In the genomic region with DNA sequence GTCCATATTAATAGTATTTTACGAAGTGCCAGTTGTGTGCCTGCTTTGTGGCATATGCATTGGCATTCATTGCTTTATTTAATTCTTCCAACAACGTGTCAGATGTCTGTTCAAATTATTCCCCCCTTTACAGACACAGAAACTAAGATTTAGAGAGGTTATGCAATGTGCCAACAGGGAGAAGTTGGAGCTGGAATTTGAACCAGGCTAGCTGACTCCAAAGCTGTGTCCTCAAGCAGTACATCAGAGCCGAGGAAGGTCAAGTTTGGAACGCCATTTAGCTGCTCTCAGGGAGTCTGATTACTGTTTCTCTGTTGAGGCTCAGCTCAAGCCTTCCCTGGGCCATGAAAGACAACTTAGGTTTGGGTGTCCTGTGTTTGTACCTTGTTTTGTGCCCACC, we compare ENCODE assay signal across 17 cellular contexts.
A peak's percentile ranks its signal among the peaks of the same experiment; 100 is the strongest.
DNase-seq lines count a peak whose midpoint lies in the region; ATAC-seq, FAIRE-seq and TF ChIP-seq lines count a peak whose summit lies in the region.
"Had no signal": no experiment of that assay in that cellular context is flagged by ENCODE, and none has a peak within 500 bp of the region (broad histone marks: within the 10 kb centered on the region; RNA-seq: fewer than 3 reads in every experiment).

No MANE protein-coding gene starts in this region.

- H3K27me3 ChIP-seq in K562 (ENCODE audit: control insufficient read depth in 2 of 2, insufficient read depth in 2 of 2, low read length in 2 of 2) (peaks cover 6 to 10% of the 10 kb centered on the region in 2 experiments; a peak in 1 of 5 replicates), right lobe of liver (no peaks in the 10 kb centered on the region)
- H3K27me3 ChIP-seq: BLaER1 had no signal

- ATAC-seq in K562 (no peak), right lobe of liver (peak; percentile 62 to 73 (median 70)), HG03159 (IDR thresholded peaks at IDR 0.05; ENCODE audit: unreplicated experiment) (no peak)

- H3K4me1 ChIP-seq in K562 (replicated peaks in 1 of 2; ENCODE audit: control insufficient read depth in 2 of 2, insufficient read depth in 2 of 2, low read length in 2 of 2), result no peaks in the 10 kb centered on the region
- no peaks in the 10 kb centered on the region for H3K4me1 ChIP-seq in right lobe of liver
- H3K4me1 ChIP-seq: BLaER1, HAP-1 had no signal

- H3K9me1 ChIP-seq in K562 (ENCODE audit: control insufficient read depth, insufficient read depth, low read length), result no peaks in the 10 kb centered on the region

- POLR2A ChIA-PET in K562 (lab: Yijun Ruan, JAX), result no interaction called here

- CTCF ChIA-PET in K562 (lab: Yijun Ruan, JAX; ENCODE audit: low intra/inter-chr PET ratio), result no interaction called here

- no peak for FAIRE-seq in K562 (lab: Jason Lieb, UNC)

- 2% methylated on average over 4 of the region's 4 CpGs for WGBS in K562 (ENCODE audit: insufficient coverage, low coverage, missing lambda C conversion rate)
- WGBS in right lobe of liver (ENCODE audit: insufficient coverage, low coverage, low lambda C conversion rate, missing lambda C conversion rate), result 43% methylated on average over 4 of the region's 4 CpGs

- peak in 3 of 4 experiments; percentile 2 to 3 (median 2) for DNase-seq in K562 (ENCODE audit: extremely low read depth in 1 of 4, low spot score in 3 of 4)
- DNase-seq in left kidney (ENCODE audit: low read depth, low spot score), result peak; percentile 86
- DNase-seq in right lobe of liver, result no peak
- peak; percentile 0 for DNase-seq in pons (ENCODE audit: low spot score)
- DNase-seq in GM13977 (ENCODE audit: low spot score), result no peak
- DNase-seq in NCI-H1048 (lab: John Stamatoyannopoulos, UW), result no peak
- DNase-seq in NCI-H1092 treated with DMSO at 0.1 percent for 48 hours (lab: John Stamatoyannopoulos, UW), result no peak
- DNase-seq: 8988T; CD4-positive, alpha-beta memory T cell; DMS153; DMS79; GDM1; GM23248 had no signal

- TF ChIP-seq POLR2A in K562 (conservative IDR thresholded peaks at IDR 0.05), result no peak
- TF ChIP-seq POLR2A in right lobe of liver (IDR thresholded peaks at IDR 0.05), result no peak

- no peaks in the 10 kb centered on the region for H3K9me3 ChIP-seq in K562 (replicated peaks; ENCODE audit: control insufficient read depth, insufficient read depth, low read depth, low read length)
- no peaks in the 10 kb centered on the region for H3K9me3 ChIP-seq in right lobe of liver
- H3K9me3 ChIP-seq: BLaER1, HAP-1 had no signal

- H3K4me2 ChIP-seq in K562 (ENCODE audit: insufficient read depth, low read length), result no peak overlapping the region
- H3K4me2 ChIP-seq: BLaER1 had no signal

- H3K36me3 ChIP-seq in K562 (ENCODE audit: control insufficient read depth, insufficient read depth, low read length) (no peaks in the 10 kb centered on the region), right lobe of liver (no peaks in the 10 kb centered on the region)
- H3K36me3 ChIP-seq: BLaER1, HAP-1 had no signal

- 0 out of 2 replicates have a peak, but pooled peaks cover 7% of the 10 kb centered on the region for H4K20me1 ChIP-seq in K562 (replicated peaks; ENCODE audit: control insufficient read depth, insufficient read depth, low read length)
- H4K20me1 ChIP-seq: BLaER1 had no signal

- no peak overlapping the region for H3K9ac ChIP-seq in K562 (ENCODE audit: insufficient read depth in 1 of 2, low read depth in 2 of 2, low read length in 2 of 2)
- H3K9ac ChIP-seq: BLaER1, GM23248 had no signal

- TF ChIP-seq EP300 in K562 (IDR thresholded peaks at IDR 0.05; ENCODE audit: low read length), result no peak

- H3K79me2 ChIP-seq in K562 (ENCODE audit: control insufficient read depth, insufficient read depth, low read length), result no peaks in the 10 kb centered on the region

- no TSS peak for BruUV-seq in K562 (replicated peaks; lab: Mats Ljungman, UMichigan)

- intact Hi-C loops in K562 (cut with micrococcal nuclease), result no loop called here
- intact Hi-C loops in right lobe of liver (cut with DNase I), result no loop called here

- TF ChIP-seq RAD21 in K562 (CRISPR knock-in tag; conservative IDR thresholded peaks at IDR 0.05 in 1 of 2, IDR thresholded peaks at IDR 0.05 in 1 of 2), result no peak

- H3K27ac ChIP-seq in K562 (ENCODE audit: extremely low read depth, low read depth, low read length) (no peak overlapping the region), right lobe of liver (no peak overlapping the region)
- H3K27ac ChIP-seq: BLaER1, GM23248, HL-60 had no signal

- in situ Hi-C loops in K562 (cut with MboI), result no loop called here
- in situ Hi-C loops in GM13977 (cut with MboI; ENCODE audit: low pct_unique_long_range_greater_than_20kb, low sequenced_read_pairs, unreplicated experiment), result no loop called here

- TF ChIP-seq CTCF in K562 (IDR thresholded peaks at IDR 0.05 in 2 of 3, conservative IDR thresholded peaks at IDR 0.05 in 1 of 3; ENCODE audit: insufficient read depth in 2 of 3, low read depth in 1 of 3, low read length in 3 of 3) (no peak), right lobe of liver (IDR thresholded peaks at IDR 0.05) (no peak), GM13977 (IDR thresholded peaks at IDR 0.05; ENCODE audit: extremely low read depth, insufficient read depth, missing control alignments) (no peak)

- no peak overlapping the region for H2AFZ ChIP-seq in K562 (ENCODE audit: low read depth, low read length)
- H2AFZ ChIP-seq: GM23248 had no signal

- no peak overlapping the region for H3K4me3 ChIP-seq in K562
- no peak overlapping the region for H3K4me3 ChIP-seq in right lobe of liver
- H3K4me3 ChIP-seq: BLaER1, GM23248, HAP-1 had no signal

TF ChIP-seq in K562, 482 proteins besides CTCF, POLR2A, EP300 and RAD21:
- TF ChIP-seq, protein P1, sequence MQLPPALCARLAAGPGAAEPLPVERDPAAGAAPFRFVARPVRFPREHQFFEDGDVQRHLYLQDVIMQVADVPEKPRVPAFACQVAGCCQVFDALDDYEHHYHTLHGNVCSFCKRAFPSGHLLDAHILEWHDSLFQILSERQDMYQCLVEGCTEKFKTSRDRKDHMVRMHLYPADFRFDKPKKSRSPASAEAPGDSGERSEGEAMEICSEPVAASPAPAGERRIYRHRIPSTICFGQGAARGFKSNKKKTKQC (CRISPR knock-in tag; IDR thresholded peaks at IDR 0.05), result no peak
- TF ChIP-seq BACH1 (tag; IDR thresholded peaks at IDR 0.05) (no peak), ADNP (tag; IDR thresholded peaks at IDR 0.05) (no peak), ZC3H8 (IDR thresholded peaks at IDR 0.05) (no peak), ETV5 (CRISPR knock-in tag; IDR thresholded peaks at IDR 0.05; ENCODE audit: low read depth) (no peak), ZSCAN32 (CRISPR knock-in tag; IDR thresholded peaks at IDR 0.05) (no peak)
- TF ChIP-seq, protein P2, sequence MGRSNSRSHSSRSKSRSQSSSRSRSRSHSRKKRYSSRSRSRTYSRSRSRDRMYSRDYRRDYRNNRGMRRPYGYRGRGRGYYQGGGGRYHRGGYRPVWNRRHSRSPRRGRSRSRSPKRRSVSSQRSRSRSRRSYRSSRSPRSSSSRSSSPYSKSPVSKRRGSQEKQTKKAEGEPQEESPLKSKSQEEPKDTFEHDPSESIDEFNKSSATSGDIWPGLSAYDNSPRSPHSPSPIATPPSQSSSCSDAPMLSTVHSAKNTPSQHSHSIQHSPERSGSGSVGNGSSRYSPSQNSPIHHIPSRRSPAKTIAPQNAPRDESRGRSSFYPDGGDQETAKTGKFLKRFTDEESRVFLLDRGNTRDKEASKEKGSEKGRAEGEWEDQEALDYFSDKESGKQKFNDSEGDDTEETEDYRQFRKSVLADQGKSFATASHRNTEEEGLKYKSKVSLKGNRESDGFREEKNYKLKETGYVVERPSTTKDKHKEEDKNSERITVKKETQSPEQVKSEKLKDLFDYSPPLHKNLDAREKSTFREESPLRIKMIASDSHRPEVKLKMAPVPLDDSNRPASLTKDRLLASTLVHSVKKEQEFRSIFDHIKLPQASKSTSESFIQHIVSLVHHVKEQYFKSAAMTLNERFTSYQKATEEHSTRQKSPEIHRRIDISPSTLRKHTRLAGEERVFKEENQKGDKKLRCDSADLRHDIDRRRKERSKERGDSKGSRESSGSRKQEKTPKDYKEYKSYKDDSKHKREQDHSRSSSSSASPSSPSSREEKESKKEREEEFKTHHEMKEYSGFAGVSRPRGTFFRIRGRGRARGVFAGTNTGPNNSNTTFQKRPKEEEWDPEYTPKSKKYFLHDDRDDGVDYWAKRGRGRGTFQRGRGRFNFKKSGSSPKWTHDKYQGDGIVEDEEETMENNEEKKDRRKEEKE (IDR thresholded peaks at IDR 0.05; ENCODE audit: borderline replicate concordance in 1 of 2, control insufficient read depth in 1 of 2, low read depth in 2 of 2, low read length in 1 of 2), result no peak

Comparison
In these comparisons a context has a peak if more than half of its experiments do, and no peak if none do; other contexts are left out.
1. ATAC-seq: peak in right lobe of liver (4 of 4); none in K562 (single experiment) and HG03159 (single experiment).
2. DNase-seq: peak in K562 (3 of 4), left kidney (single experiment) and pons (single experiment); none in right lobe of liver (0 of 3), GM13977 (single experiment), NCI-H1048 (single experiment) and NCI-H1092 treated with DMSO at 0.1 percent for 48 hours (single experiment).